In genomic region chr10:91082447-91082846, GRCh38 we compare ENCODE assay signal across 20 cellular contexts.
A peak's percentile ranks its signal among the peaks of the same experiment; 100 is the strongest.
DNase-seq lines count a peak whose midpoint lies in the region; ATAC-seq, FAIRE-seq and TF ChIP-seq lines count a peak whose summit lies in the region.
"Had no signal": no experiment of that assay in that cellular context is flagged by ENCODE, and none has a peak within 500 bp of the region (broad histone marks: within the 10 kb centered on the region; RNA-seq: fewer than 3 reads in every experiment).

No MANE protein-coding gene starts in this region.

- H3K18ac ChIP-seq in mesenchymal stem cell (ENCODE audit: low read depth in 1 of 2, low read length in 2 of 2) = no peak overlapping the region

- no peak for FAIRE-seq in K562 (lab: Jason Lieb, UNC)
- FAIRE-seq: D721Med, G401.6, GM12891 had no signal

- no peaks in the 10 kb centered on the region for H3K79me1 ChIP-seq in mesenchymal stem cell (replicated peaks; ENCODE audit: low read length, poor library complexity, severe bottlenecking)

- no peak overlapping the region for H3K4me3 ChIP-seq in GM23338
- H3K4me3 ChIP-seq in K562 = no peak overlapping the region
- H3K4me3 ChIP-seq in mesenchymal stem cell (ENCODE audit: insufficient read depth in 1 of 2, low read depth in 1 of 2, low read length in 2 of 2) = no peak overlapping the region
- H3K4me3 ChIP-seq in osteoblast (ENCODE audit: insufficient read depth, low read length) = no peak overlapping the region
- H3K4me3 ChIP-seq: BLaER1, HAP-1 had no signal

- TF ChIP-seq EP300 in K562 (IDR thresholded peaks at IDR 0.05; ENCODE audit: low read length) = no peak

- intact Hi-C loops in K562 (cut with micrococcal nuclease) = no loop called here

- H2AFZ ChIP-seq in GM23338 (peak overlapping the region; percentile 80), K562 (ENCODE audit: low read depth, low read length) (peak overlapping the region; percentile 40; the same call in 1 of the 2 replicates), mesenchymal stem cell (ENCODE audit: low read depth, low read length) (no peak overlapping the region), osteoblast (ENCODE audit: low read length) (no peak overlapping the region)

- H2BK5ac ChIP-seq in mesenchymal stem cell (ENCODE audit: low read depth, low read length, poor library complexity, severe bottlenecking) = no peak overlapping the region

- H3K36me3 ChIP-seq in GM23338 (ENCODE audit: insufficient read depth) (no peaks in the 10 kb centered on the region), K562 (ENCODE audit: control insufficient read depth, insufficient read depth, low read length) (no peaks in the 10 kb centered on the region), mesenchymal stem cell (ENCODE audit: control insufficient read depth in 1 of 2, insufficient read depth in 2 of 2, low read depth in 1 of 2, low read length in 2 of 2) (no peaks in the 10 kb centered on the region), osteoblast (ENCODE audit: insufficient read depth, low read length) (no peaks in the 10 kb centered on the region)
- H3K36me3 ChIP-seq: BLaER1, HAP-1 had no signal

- POLR2A ChIA-PET in K562 (lab: Yijun Ruan, JAX) = no interaction called here

- H3F3A ChIP-seq in GM23338 (replicated peaks; ENCODE audit: low read depth) = no peaks in the 10 kb centered on the region

- H3K79me2 ChIP-seq in GM23338 (replicated peaks; ENCODE audit: insufficient read depth) (no peaks in the 10 kb centered on the region), K562 (ENCODE audit: control insufficient read depth, insufficient read depth, low read length) (no peaks in the 10 kb centered on the region), osteoblast (ENCODE audit: insufficient read depth, low read length) (no peaks in the 10 kb centered on the region)

- ATAC-seq in GM23338 = no peak
- no peak for ATAC-seq in K562
- no peak for ATAC-seq in GM18517 (IDR thresholded peaks at IDR 0.05; ENCODE audit: unreplicated experiment)
- no peak for ATAC-seq in HG03439 (IDR thresholded peaks at IDR 0.05; ENCODE audit: unreplicated experiment)

- H3K4me2 ChIP-seq in GM23338 (no peak overlapping the region), K562 (ENCODE audit: insufficient read depth, low read length) (no peak overlapping the region), mesenchymal stem cell (ENCODE audit: low read length, poor library complexity, severe bottlenecking) (no peak overlapping the region), osteoblast (ENCODE audit: insufficient read depth, low read length) (no peak overlapping the region)
- H3K4me2 ChIP-seq: BLaER1 had no signal

- no peak for TF ChIP-seq POLR2A in K562 (conservative IDR thresholded peaks at IDR 0.05)

- H3K27ac Mint-ChIP-seq in GM23338 (no peak overlapping the region), HFFc6 (no peak overlapping the region)
- H3K27ac Mint-ChIP-seq: CD14-positive monocyte had no signal

- no peaks in the 10 kb centered on the region for H3K27me3 ChIP-seq in GM23338 (ENCODE audit: insufficient read depth)
- peaks cover 0 to 5% of the 10 kb centered on the region in 2 experiments; a peak in 1 of 5 replicates for H3K27me3 ChIP-seq in K562 (ENCODE audit: control insufficient read depth in 2 of 2, insufficient read depth in 2 of 2, low read length in 2 of 2)
- H3K27me3 ChIP-seq in mesenchymal stem cell (ENCODE audit: control insufficient read depth in 1 of 2, insufficient read depth in 1 of 2, low read length in 2 of 2) = peaks cover 10 to 13% of the 10 kb centered on the region in 2 experiments
- peaks cover 5% of the 10 kb centered on the region for H3K27me3 ChIP-seq in osteoblast (ENCODE audit: insufficient read depth, low read length)
- H3K27me3 ChIP-seq: BLaER1 had no signal

- H4K8ac ChIP-seq in mesenchymal stem cell (ENCODE audit: low read length) = no peak overlapping the region

- H3K36me3 Mint-ChIP-seq in GM23338 (ENCODE audit: low read depth) (no peaks in the 10 kb centered on the region), HFFc6 (ENCODE audit: low read depth) (no peaks in the 10 kb centered on the region)
- H3K36me3 Mint-ChIP-seq: CD14-positive monocyte; CD4-positive, alpha-beta memory T cell had no signal

- in situ Hi-C loops in K562 (cut with MboI) = no loop called here

- H3K4me1 Mint-ChIP-seq in GM23338 (peaks cover 9% of the 10 kb centered on the region), HFFc6 (ENCODE audit: low read depth) (peaks cover 4% of the 10 kb centered on the region)
- H3K4me1 Mint-ChIP-seq: CD14-positive monocyte; CD4-positive, alpha-beta memory T cell had no signal

- H3K4me1 ChIP-seq in GM23338 (ENCODE audit: insufficient read depth) (peaks cover 10% of the 10 kb centered on the region; the same call in 1 of the 2 replicates), K562 (replicated peaks in 1 of 2; ENCODE audit: control insufficient read depth in 2 of 2, insufficient read depth in 2 of 2, low read length in 2 of 2) (no peaks in the 10 kb centered on the region), mesenchymal stem cell (ENCODE audit: control insufficient read depth, insufficient read depth, low read depth, low read length) (no peaks in the 10 kb centered on the region), osteoblast (ENCODE audit: insufficient read depth, low read length) (no peaks in the 10 kb centered on the region)
- H3K4me1 ChIP-seq: BLaER1, Caco-2, HAP-1 had no signal

- H3K9me3 Mint-ChIP-seq in GM23338 = no peaks in the 10 kb centered on the region
- H3K9me3 Mint-ChIP-seq in HFFc6 = no peaks in the 10 kb centered on the region
- H3K9me3 Mint-ChIP-seq: CD4-positive, alpha-beta memory T cell had no signal

- no peaks in the 10 kb centered on the region for H3K9me1 ChIP-seq in K562 (ENCODE audit: control insufficient read depth, insufficient read depth, low read length)

- no peak overlapping the region for H3K4ac ChIP-seq in mesenchymal stem cell (ENCODE audit: low read depth in 1 of 2, low read length in 2 of 2)

- no peak overlapping the region for H2BK120ac ChIP-seq in mesenchymal stem cell (ENCODE audit: low read depth, low read length)

- H3K23ac ChIP-seq in mesenchymal stem cell (ENCODE audit: low read length in 2 of 2) = no peak overlapping the region

- 5% methylated on average over 7 of the region's 7 CpGs for WGBS in K562 (ENCODE audit: insufficient coverage, low coverage, missing lambda C conversion rate)
- WGBS in mesenchymal stem cell = 71% methylated on average over 6 of the region's 7 CpGs

- H4K20me1 ChIP-seq in GM23338 (replicated peaks; ENCODE audit: insufficient read depth) (no peaks in the 10 kb centered on the region), K562 (replicated peaks; ENCODE audit: control insufficient read depth, insufficient read depth, low read length) (no peaks in the 10 kb centered on the region), osteoblast (ENCODE audit: insufficient read depth, low read length) (no peaks in the 10 kb centered on the region)
- H4K20me1 ChIP-seq: BLaER1 had no signal

- H3K9ac ChIP-seq in K562 (ENCODE audit: insufficient read depth in 1 of 2, low read depth in 2 of 2, low read length in 2 of 2) = no peak overlapping the region
- no peak overlapping the region for H3K9ac ChIP-seq in mesenchymal stem cell (ENCODE audit: low read length)
- H3K9ac ChIP-seq: BLaER1 had no signal

- no peak for TF ChIP-seq RAD21 in K562 (CRISPR knock-in tag; conservative IDR thresholded peaks at IDR 0.05 in 1 of 2, IDR thresholded peaks at IDR 0.05 in 1 of 2)

- no peak overlapping the region for H2BK12ac ChIP-seq in mesenchymal stem cell (ENCODE audit: low read length in 2 of 2)

- no peak for DNase-seq in GM23338 (ENCODE audit: low spot score)
- DNase-seq in K562 (ENCODE audit: extremely low read depth in 1 of 4, low spot score in 3 of 4) = peak in 1 of 4 experiments; percentile 24
- no peak for DNase-seq in mesenchymal stem cell
- no peak for DNase-seq in HFFc6
- DNase-seq in osteoblast (ENCODE audit: insufficient read length, low spot score, missing footprints) = no peak
- DNase-seq: 8988T; Caco-2; CD4-positive, alpha-beta memory T cell; GOT3; IMR-90; KBM-7 had no signal

- no peak overlapping the region for H2AK5ac ChIP-seq in mesenchymal stem cell (ENCODE audit: low read length, severe bottlenecking)

- H3K9me3 ChIP-seq in K562 (replicated peaks; ENCODE audit: control insufficient read depth, insufficient read depth, low read depth, low read length) (peaks cover 2% of the 10 kb centered on the region; the same call in 1 of the 2 replicates), mesenchymal stem cell (ENCODE audit: control insufficient read depth, low read length) (no peaks in the 10 kb centered on the region), osteoblast (ENCODE audit: low read depth, low read length) (no peaks in the 10 kb centered on the region)
- H3K9me3 ChIP-seq: Caco-2, HAP-1 had no signal

- no TSS peak for BruUV-seq in K562 (replicated peaks; lab: Mats Ljungman, UMichigan)

- peak overlapping the region; percentile 69 for H2BK15ac ChIP-seq in mesenchymal stem cell (ENCODE audit: low read depth, poor library complexity, severe bottlenecking)

- H4K91ac ChIP-seq in mesenchymal stem cell (ENCODE audit: low read length) = no peak overlapping the region

- no peak overlapping the region for H3K27ac ChIP-seq in GM23338 (ENCODE audit: low read depth)
- H3K27ac ChIP-seq in K562 (ENCODE audit: extremely low read depth, low read depth, low read length) = no peak overlapping the region
- H3K27ac ChIP-seq in mesenchymal stem cell (ENCODE audit: low read length, poor library complexity, severe bottlenecking) = no peak overlapping the region
- H3K27ac ChIP-seq in osteoblast (ENCODE audit: low read depth, low read length) = no peak overlapping the region
- H3K27ac ChIP-seq: BLaER1, HL-60 had no signal

- H3K14ac ChIP-seq in mesenchymal stem cell (ENCODE audit: low read length in 2 of 2) = no peak overlapping the region

- H3K27me3 Mint-ChIP-seq in GM23338 (ENCODE audit: insufficient read depth, low read depth, poor library complexity) (no peaks in the 10 kb centered on the region), HFFc6 (ENCODE audit: insufficient read depth) (peaks cover 11% of the 10 kb centered on the region)

- CTCF ChIA-PET in K562 (lab: Yijun Ruan, JAX; ENCODE audit: low intra/inter-chr PET ratio) = no interaction called here

- H3K9me2 ChIP-seq in GM23338 (ENCODE audit: insufficient read depth) = no peaks in the 10 kb centered on the region

- TF ChIP-seq CTCF in GM23338 (conservative IDR thresholded peaks at IDR 0.05; ENCODE audit: low read depth in 2 of 2) = no peak
- no peak for TF ChIP-seq CTCF in K562 (IDR thresholded peaks at IDR 0.05 in 2 of 3, conservative IDR thresholded peaks at IDR 0.05 in 1 of 3; ENCODE audit: insufficient read depth in 2 of 3, low read depth in 1 of 3, low read length in 3 of 3)
- TF ChIP-seq CTCF in HFFc6 (IDR thresholded peaks at IDR 0.05) = no peak
- TF ChIP-seq CTCF in osteoblast (IDR thresholded peaks at IDR 0.05; ENCODE audit: extremely low read depth, low read depth, low read length) = no peak

- H3K4me3 Mint-ChIP-seq in GM23338 (no peak overlapping the region), HFFc6 (no peak overlapping the region)
- H3K4me3 Mint-ChIP-seq: CD14-positive monocyte; CD4-positive, alpha-beta memory T cell had no signal

TF ChIP-seq in GM23338, 12 proteins besides CTCF, POLR2A, EP300 and RAD21 (continues in another document):
- TF ChIP-seq ZNF331 (CRISPR knock-in tag; IDR thresholded peaks at IDR 0.05; ENCODE audit: low read depth) = no peak
- no peak for TF ChIP-seq STAT1 (IDR thresholded peaks at IDR 0.05; ENCODE audit: unreplicated experiment)

Comparison
In these comparisons a context has a peak if more than half of its experiments do, and no peak if none do; other contexts are left out.
1. H2AFZ ChIP-seq: peak in GM23338 (single experiment) and K562 (single experiment); none in mesenchymal stem cell (single experiment) and osteoblast (single experiment).